Comparison of ENCODE assay signal across 1 cellular context in the genomic region with DNA sequence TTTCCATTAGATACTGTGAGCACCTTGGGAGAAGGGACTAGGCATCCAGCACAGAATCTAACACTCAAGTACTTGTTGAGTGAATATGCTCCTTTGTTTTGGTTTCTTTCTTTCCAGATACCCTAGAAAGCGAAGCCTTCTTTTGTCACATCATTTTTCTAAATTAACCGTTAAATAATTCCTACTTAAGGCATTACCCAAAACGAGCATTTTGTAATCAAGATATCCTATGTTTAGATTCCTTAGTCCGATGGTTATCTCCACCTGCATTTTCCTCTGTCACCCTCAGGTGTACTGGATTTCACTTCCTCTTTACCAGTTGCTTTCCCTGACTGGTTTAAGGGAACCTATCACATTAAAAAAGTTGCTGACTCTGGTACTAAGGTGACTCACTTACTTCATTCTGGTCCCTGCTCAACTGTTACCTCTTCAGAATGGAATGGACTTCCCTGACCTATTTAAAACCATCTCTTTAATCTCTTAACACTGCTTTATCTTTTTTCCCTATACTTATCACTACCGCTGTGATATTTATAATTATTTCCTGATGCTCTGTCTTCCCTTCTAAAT.
TF ChIP-seq lines count a peak whose summit lies in the region.

No MANE protein-coding gene starts in this region.

TF ChIP-seq in GM12878, 131 proteins besides CTCF, POLR2A, EP300 and RAD21:
- 0 out of 4 replicates have a peak, but pooled peaks of 1 of the 2 experiments have one; percentile 38 for TF ChIP-seq IKZF2 (IDR thresholded peaks at IDR 0.05)
- TF ChIP-seq IKZF1 (conservative IDR thresholded peaks at IDR 0.05), result peak; percentile 24; the same call in 1 of the 2 replicates
- TF ChIP-seq MTA2 (IDR thresholded peaks at IDR 0.05; ENCODE audit: low read depth), result 0 out of 2 replicates have a peak, but pooled peaks have one; percentile 15
- TF ChIP-seq SPI1 (IDR thresholded peaks at IDR 0.05; ENCODE audit: borderline replicate concordance, insufficient read depth, low read depth, low read length), result peak; percentile 79; the same call in 1 of the 2 replicates
- TF ChIP-seq, protein P1, sequence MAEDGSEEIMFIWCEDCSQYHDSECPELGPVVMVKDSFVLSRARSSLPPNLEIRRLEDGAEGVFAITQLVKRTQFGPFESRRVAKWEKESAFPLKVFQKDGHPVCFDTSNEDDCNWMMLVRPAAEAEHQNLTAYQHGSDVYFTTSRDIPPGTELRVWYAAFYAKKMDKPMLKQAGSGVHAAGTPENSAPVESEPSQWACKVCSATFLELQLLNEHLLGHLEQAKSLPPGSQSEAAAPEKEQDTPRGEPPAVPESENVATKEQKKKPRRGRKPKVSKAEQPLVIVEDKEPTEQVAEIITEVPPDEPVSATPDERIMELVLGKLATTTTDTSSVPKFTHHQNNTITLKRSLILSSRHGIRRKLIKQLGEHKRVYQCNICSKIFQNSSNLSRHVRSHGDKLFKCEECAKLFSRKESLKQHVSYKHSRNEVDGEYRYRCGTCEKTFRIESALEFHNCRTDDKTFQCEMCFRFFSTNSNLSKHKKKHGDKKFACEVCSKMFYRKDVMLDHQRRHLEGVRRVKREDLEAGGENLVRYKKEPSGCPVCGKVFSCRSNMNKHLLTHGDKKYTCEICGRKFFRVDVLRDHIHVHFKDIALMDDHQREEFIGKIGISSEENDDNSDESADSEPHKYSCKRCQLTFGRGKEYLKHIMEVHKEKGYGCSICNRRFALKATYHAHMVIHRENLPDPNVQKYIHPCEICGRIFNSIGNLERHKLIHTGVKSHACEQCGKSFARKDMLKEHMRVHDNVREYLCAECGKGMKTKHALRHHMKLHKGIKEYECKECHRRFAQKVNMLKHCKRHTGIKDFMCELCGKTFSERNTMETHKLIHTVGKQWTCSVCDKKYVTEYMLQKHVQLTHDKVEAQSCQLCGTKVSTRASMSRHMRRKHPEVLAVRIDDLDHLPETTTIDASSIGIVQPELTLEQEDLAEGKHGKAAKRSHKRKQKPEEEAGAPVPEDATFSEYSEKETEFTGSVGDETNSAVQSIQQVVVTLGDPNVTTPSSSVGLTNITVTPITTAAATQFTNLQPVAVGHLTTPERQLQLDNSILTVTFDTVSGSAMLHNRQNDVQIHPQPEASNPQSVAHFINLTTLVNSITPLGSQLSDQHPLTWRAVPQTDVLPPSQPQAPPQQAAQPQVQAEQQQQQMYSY (CRISPR knock-in tag; IDR thresholded peaks at IDR 0.05), result no peak
TF ChIP-seq in GM12878: peak in this region for 4.
